In genomic region chr11:82747471-82747870, GRCh38 we compare ENCODE assay signal across 20 cellular contexts. TPM values are rescaled to one million over a fixed set of nuclear protein-coding genes. Genes with fewer than 3 reads are reported as not detected.
DNase-seq lines count a peak whose midpoint lies in the region; ATAC-seq, FAIRE-seq and TF ChIP-seq lines count a peak whose summit lies in the region.
"Had no signal": no experiment of that assay in that cellular context is flagged by ENCODE, and none has a peak within 500 bp of the region (broad histone marks: within the 10 kb centered on the region; RNA-seq: fewer than 3 reads in every experiment).

No MANE protein-coding gene starts in this region.

- H3K9me3 ChIP-seq in PC-9 (ENCODE audit: insufficient read depth, low read depth) (no peaks in the 10 kb centered on the region), keratinocyte (ENCODE audit: control insufficient read depth, low read depth, low read length) (no peaks in the 10 kb centered on the region), upper lobe of left lung (no peaks in the 10 kb centered on the region)
- H3K9me3 ChIP-seq: BLaER1, HAP-1 had no signal

- no peak for ATAC-seq in activated T-cell treated with anti-CD3 and anti-CD28 coated beads, Interleukin-2, amount 50 U/mL, for 72 hours (replicated peaks in 1 of 2)
- ATAC-seq in upper lobe of left lung (ENCODE audit: low FRiP score in 2 of 2) = no peak
- ATAC-seq in GM19397 (IDR thresholded peaks at IDR 0.05; ENCODE audit: unreplicated experiment) = no peak

- no peaks in the 10 kb centered on the region for H4K20me1 ChIP-seq in PC-9 (ENCODE audit: insufficient read depth)
- no peaks in the 10 kb centered on the region for H4K20me1 ChIP-seq in keratinocyte (ENCODE audit: control insufficient read depth, extremely low read depth, insufficient read depth, low read length)
- H4K20me1 ChIP-seq: BLaER1 had no signal

- DNase-seq in PC-9 = peak; percentile 25 to 80
- peak; percentile 89 for DNase-seq in bronchial epithelial cell (ENCODE audit: low read depth)
- peak; percentile 19 for DNase-seq in keratinocyte (ENCODE audit: low read depth, low spot score)
- peak; percentile 43 for DNase-seq in renal cortical epithelial cell (ENCODE audit: low read depth)
- DNase-seq in activated T-cell treated with anti-CD3 and anti-CD28 coated beads, Interleukin-2, amount 50 U/mL, for 72 hours = no peak
- DNase-seq in upper lobe of left lung = no peak
- DNase-seq in NCI-H526 (lab: John Stamatoyannopoulos, UW) = no peak
- DNase-seq: 8988T; AML-193; Caco-2; CD8-positive, alpha-beta memory T cell; DND-41; GDM1 had no signal

- no peaks in the 10 kb centered on the region for H3K36me3 ChIP-seq in PC-9 (ENCODE audit: low read depth)
- H3K36me3 ChIP-seq in bronchial epithelial cell (ENCODE audit: control insufficient read depth, insufficient read depth, low read length) = no peaks in the 10 kb centered on the region
- H3K36me3 ChIP-seq in keratinocyte (ENCODE audit: control insufficient read depth in 2 of 2, extremely low read depth in 1 of 2, insufficient read depth in 2 of 2, low read length in 2 of 2) = no peaks in the 10 kb centered on the region
- no peaks in the 10 kb centered on the region for H3K36me3 ChIP-seq in upper lobe of left lung
- H3K36me3 ChIP-seq: BLaER1, HAP-1 had no signal

- no peaks in the 10 kb centered on the region; the same call in 1 of the 2 replicates for H3F3A ChIP-seq in PC-9 (ENCODE audit: insufficient read depth, low read depth)

- H3K4me2 ChIP-seq in PC-9 (no peak overlapping the region; the same call in 1 of the 2 replicates), keratinocyte (ENCODE audit: control insufficient read depth, extremely low read depth, insufficient read depth, low read depth, low read length) (peak overlapping the region; percentile 16)
- H3K4me2 ChIP-seq: BLaER1 had no signal

- FAIRE-seq in bronchial epithelial cell (lab: Jason Lieb, UNC) = no peak
- FAIRE-seq in keratinocyte (lab: Jason Lieb, UNC) = no peak
- FAIRE-seq: GM12892, GM19239, H1 had no signal

- dilution Hi-C loops in keratinocyte (cut with MboI; ENCODE audit: extremely low pct_ligation_motif_present, low sequenced_read_pairs) = no loop called here

- H3K79me2 ChIP-seq in PC-9 (ENCODE audit: low read depth) (no peaks in the 10 kb centered on the region), keratinocyte (ENCODE audit: control insufficient read depth, insufficient read depth, low read length) (no peaks in the 10 kb centered on the region)

- H3K27me3 ChIP-seq in PC-9 (ENCODE audit: insufficient read depth, low read depth) = no peaks in the 10 kb centered on the region
- H3K27me3 ChIP-seq in bronchial epithelial cell (ENCODE audit: control insufficient read depth, insufficient read depth, low read length) = no peaks in the 10 kb centered on the region
- no peaks in the 10 kb centered on the region for H3K27me3 ChIP-seq in keratinocyte (ENCODE audit: control insufficient read depth, extremely low read depth, insufficient read depth, low read length)
- H3K27me3 ChIP-seq in upper lobe of left lung = no peaks in the 10 kb centered on the region
- H3K27me3 ChIP-seq: BLaER1 had no signal

- H3K9me1 ChIP-seq in keratinocyte (ENCODE audit: control insufficient read depth, extremely low read depth, insufficient read depth, low read length) = no peaks in the 10 kb centered on the region

- no TSS peak for BruUV-seq in PC-9 (replicated peaks; lab: Mats Ljungman, UMichigan)

- H3K27ac Mint-ChIP-seq in activated T-cell treated with anti-CD3 and anti-CD28 coated beads, Interleukin-2, amount 50 U/mL, for 72 hours = no peak overlapping the region
- H3K27ac Mint-ChIP-seq: CD8-positive, alpha-beta memory T cell had no signal

- no peak overlapping the region for H3K4me3 Mint-ChIP-seq in activated T-cell treated with anti-CD3 and anti-CD28 coated beads, Interleukin-2, amount 50 U/mL, for 72 hours
- H3K4me3 Mint-ChIP-seq: CD8-positive, alpha-beta memory T cell had no signal

- peaks cover 2% of the 10 kb centered on the region in 2 donors for H3K9me3 Mint-ChIP-seq in activated T-cell treated with anti-CD3 and anti-CD28 coated beads, Interleukin-2, amount 50 U/mL, for 72 hours

- peaks cover 17% of the 10 kb centered on the region for H3K4me1 Mint-ChIP-seq in activated T-cell treated with anti-CD3 and anti-CD28 coated beads, Interleukin-2, amount 50 U/mL, for 72 hours (ENCODE audit: low read depth)

- H3K4me3 ChIP-seq in PC-9 (no peak overlapping the region), bronchial epithelial cell (ENCODE audit: low read depth, low read length) (no peak overlapping the region), keratinocyte (ENCODE audit: control insufficient read depth in 2 of 3, extremely low read depth in 1 of 3, insufficient read depth in 2 of 3, low read depth in 1 of 3, low read length in 3 of 3) (no peak overlapping the region), upper lobe of left lung (no peak overlapping the region)
- H3K4me3 ChIP-seq: BLaER1, HAP-1 had no signal

- no peaks in the 10 kb centered on the region for H3K27me3 Mint-ChIP-seq in activated T-cell treated with anti-CD3 and anti-CD28 coated beads, Interleukin-2, amount 50 U/mL, for 72 hours (ENCODE audit: low read depth)

- peaks cover 0 to 2% of the 10 kb centered on the region in 2 donors for H3K36me3 Mint-ChIP-seq in activated T-cell treated with anti-CD3 and anti-CD28 coated beads, Interleukin-2, amount 50 U/mL, for 72 hours (ENCODE audit: insufficient read depth in 2 of 2)
- H3K36me3 Mint-ChIP-seq: CD8-positive, alpha-beta memory T cell had no signal

- CTCF ChIA-PET in PC-9 (lab: Charles Lee) = no interaction called here

- H3K9me2 ChIP-seq in PC-9 (ENCODE audit: insufficient read depth) = no peaks in the 10 kb centered on the region; the same call in 1 of the 2 replicates

- intact Hi-C loops in PC-9 (cut with micrococcal nuclease; ENCODE audit: unreplicated experiment) = no loop called here

- POLR2A ChIA-PET in PC-9 (lab: Charles Lee; ENCODE audit: unreplicated experiment) = interaction anchor here (0.6 kb wide), 1 partner anchor 30 kb away, joined by 3 read pairs; no protein-coding TSS in a partner anchor

- H3K9ac ChIP-seq in keratinocyte (ENCODE audit: control insufficient read depth, extremely low read depth, insufficient read depth, low read length) = no peak overlapping the region
- H3K9ac ChIP-seq: BLaER1 had no signal

- TF ChIP-seq CTCF in PC-9 (conservative IDR thresholded peaks at IDR 0.05) (no peak), bronchial epithelial cell (IDR thresholded peaks at IDR 0.05; ENCODE audit: insufficient read depth, low read length, severe bottlenecking) (no peak), keratinocyte (optimal IDR thresholded peaks at IDR 0.05 in 1 of 3, IDR thresholded peaks at IDR 0.05 in 1 of 3, conservative IDR thresholded peaks at IDR 0.05 in 1 of 3; ENCODE audit: extremely low read depth in 1 of 3, insufficient read depth in 2 of 3, low read length in 3 of 3) (no peak), upper lobe of left lung (IDR thresholded peaks at IDR 0.05) (no peak)

- TF ChIP-seq EP300 in upper lobe of left lung (IDR thresholded peaks at IDR 0.05) = no peak

- H2AFZ ChIP-seq in PC-9 = peak overlapping the region; percentile 25; the same call in 1 of the 2 replicates
- peak overlapping the region; percentile 26 for H2AFZ ChIP-seq in keratinocyte (ENCODE audit: control insufficient read depth, low read length)

- WGBS in upper lobe of left lung, 2 donors = 74 to 86% methylated on average over 8 of the region's 8 CpGs

- H3K4me1 ChIP-seq in PC-9 (replicated peaks; ENCODE audit: insufficient read depth) (no peaks in the 10 kb centered on the region), keratinocyte (ENCODE audit: control insufficient read depth, extremely low read depth, insufficient read depth, low read length) (peaks cover 15% of the 10 kb centered on the region), upper lobe of left lung (no peaks in the 10 kb centered on the region)
- H3K4me1 ChIP-seq: Caco-2, HAP-1 had no signal

- TF ChIP-seq POLR2A in upper lobe of left lung (IDR thresholded peaks at IDR 0.05) = no peak

- H3K27ac ChIP-seq in PC-9 (no peak overlapping the region), keratinocyte (ENCODE audit: control insufficient read depth, insufficient read depth, low read length) (peak overlapping the region; percentile 43), upper lobe of left lung (no peak overlapping the region)
- H3K27ac ChIP-seq: BLaER1 had no signal

RNA-seq across cellular contexts. Expression of gene FAM181B, which starts 13.8 kb away (rescaled TPM):
- total RNA-seq in PC-9 (2021) (not detected in 2 replicates), bronchial epithelial cell (1.0 and 1.8 TPM in 2 replicates), renal cortical epithelial cell (0.10 TPM in 1 of 2 replicates, not detected in the other), upper lobe of left lung (under 1 TPM in 1 of 6 donors, not detected in 5; 0.13 TPM)
- 0.01 TPM in 2 of 3 replicates, not detected in the other for polyA plus RNA-seq in keratinocyte
- polyA plus RNA-seq in keratinocyte (2011; ENCODE audit: low read depth) = not detected
- 0.01 TPM in 1 of 2 replicates, not detected in the other for polyA plus RNA-seq in keratinocyte (2011; cell fraction: cytosol; rRNA removed)
- polyA plus RNA-seq in keratinocyte (2011; cell fraction: nucleus; rRNA removed) = not detected in 2 replicates
- polyA plus RNA-seq in keratinocyte (2012; ENCODE audit: low replicate concordance) = 0.03 and 0.04 TPM in 2 replicates
- polyA minus RNA-seq in keratinocyte = not detected in 3 replicates
- polyA minus RNA-seq in keratinocyte (2011; cell fraction: cytosol; rRNA and poly(A)+ RNA removed) = not detected
- polyA minus RNA-seq in keratinocyte (2011; cell fraction: nucleus; rRNA and poly(A)+ RNA removed) = not detected in 2 replicates
- total RNA-seq in activated T-cell treated with anti-CD3 and anti-CD28 coated beads, Interleukin-2, amount 50 U/mL, for 72 hours = not detected
- total RNA-seq: Caco-2; CD8-positive, alpha-beta memory T cell; HT1080 had no signal
- polyA plus RNA-seq: CD8-positive, alpha-beta memory T cell had no signal

Comparison
In these comparisons a context has a peak if more than half of its experiments do, and no peak if none do; other contexts are left out.
1. DNase-seq: peak in PC-9 (2 of 2), bronchial epithelial cell (single experiment), keratinocyte (single experiment) and renal cortical epithelial cell (single experiment); none in activated T-cell treated with anti-CD3 and anti-CD28 coated beads, Interleukin-2, amount 50 U/mL, for 72 hours (0 of 2), upper lobe of left lung (0 of 2) and NCI-H526 (0 of 2).